Comparison of ENCODE assay signal across 14 cellular contexts in the genomic region with DNA sequence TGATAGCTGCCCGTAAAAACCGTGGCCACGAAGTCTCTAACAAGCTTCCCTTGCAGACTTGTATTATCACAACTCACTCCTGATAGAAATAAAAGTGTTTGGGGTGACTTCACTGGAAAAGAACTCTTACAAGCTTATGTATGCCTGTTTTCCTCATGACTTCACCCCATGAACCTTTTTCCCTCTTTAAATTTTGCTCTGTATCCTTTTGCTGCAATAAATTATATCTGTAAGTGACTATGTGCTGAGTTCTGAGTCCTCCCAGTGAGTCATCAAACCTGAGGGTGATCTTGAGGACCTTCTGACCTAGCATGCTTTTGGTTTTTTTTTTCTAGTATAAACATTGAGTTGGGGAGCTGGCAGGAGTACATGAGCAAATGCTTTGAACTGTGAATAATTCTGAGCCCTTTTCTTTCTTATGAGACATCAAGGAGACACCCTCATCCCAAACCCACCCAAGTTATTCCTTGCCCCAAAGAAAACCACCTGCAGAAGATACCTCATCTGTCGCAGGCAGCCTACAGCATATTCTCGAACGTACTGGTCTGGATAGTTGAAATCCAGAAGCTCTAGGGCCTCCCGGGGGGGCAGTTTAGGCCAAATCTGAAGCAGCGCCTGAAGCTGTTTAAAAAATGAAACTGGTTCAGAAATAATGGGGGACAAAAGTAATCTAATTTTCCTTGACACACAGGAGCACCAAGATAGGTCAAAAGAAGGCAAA.
DNase-seq lines count a peak whose midpoint lies in the region; ATAC-seq and TF ChIP-seq lines count a peak whose summit lies in the region.
"Had no signal": no experiment of that assay in that cellular context is flagged by ENCODE, and none has a peak within 500 bp of the region (broad histone marks: within the 10 kb centered on the region; RNA-seq: fewer than 3 reads in every experiment).

No MANE protein-coding gene starts in this region.

- no peaks in the 10 kb centered on the region for H3K27me3 ChIP-seq in ACC112 (ENCODE audit: insufficient read depth, low read length)
- no peaks in the 10 kb centered on the region for H3K27me3 ChIP-seq in esophagus squamous epithelium
- H3K27me3 ChIP-seq: heart left ventricle had no signal

- H3K36me3 ChIP-seq in ACC112 (ENCODE audit: insufficient read depth, low read length) = no peaks in the 10 kb centered on the region
- H3K36me3 ChIP-seq in esophagus squamous epithelium = peaks cover 0 to 67% (median 0%) of the 10 kb centered on the region in 3 donors

- peaks cover 32% of the 10 kb centered on the region for H3K4me1 Mint-ChIP-seq in HFFc6 (ENCODE audit: low read depth)
- H3K4me1 Mint-ChIP-seq: H9 had no signal

- intact Hi-C loops in left colon (cut with DNase I, micrococcal nuclease) = loop anchor here in 1 of 2 donors (10.0 kb wide), 1 partner anchor 220 kb away; no protein-coding TSS in a partner anchor
- intact Hi-C loops in esophagus squamous epithelium (cut with DNase I) = no loop called here

- H2AFZ ChIP-seq in ACC112 (ENCODE audit: low read length, unreplicated experiment) = no peak overlapping the region

- H3K27me3 Mint-ChIP-seq in HFFc6 (ENCODE audit: insufficient read depth) = peaks cover 1% of the 10 kb centered on the region; the same call in 1 of the 2 replicates
- H3K27me3 Mint-ChIP-seq: activated naive CD4-positive, alpha-beta T cell treated with anti-CD3 and anti-CD28 coated beads, Interleukin-2, amount 50 U/mL, for 24 hours had no signal

- in situ Hi-C loops in astrocyte of the cerebellum (cut with HindIII; ENCODE audit: low sequenced_read_pairs) = loop anchor here (25.0 kb wide), 1 partner anchor 218 kb away; no protein-coding TSS in a partner anchor

- H3K27ac ChIP-seq in ACC112 (ENCODE audit: low read depth, low read length) (peak overlapping the region; percentile 53), esophagus squamous epithelium (no peak overlapping the region)
- H3K27ac ChIP-seq: C4-2B, heart left ventricle, VCaP had no signal

- no peak for TF ChIP-seq CTCF in HFFc6 (IDR thresholded peaks at IDR 0.05)
- TF ChIP-seq CTCF in astrocyte of the cerebellum (IDR thresholded peaks at IDR 0.05; ENCODE audit: low read depth, low read length, missing control alignments) = no peak
- no peak for TF ChIP-seq CTCF in esophagus squamous epithelium (IDR thresholded peaks at IDR 0.05)

- H3K79me2 ChIP-seq in ACC112 (ENCODE audit: control insufficient read depth, insufficient read depth, low read length, unreplicated experiment) = no peaks in the 10 kb centered on the region

- H3K4me1 ChIP-seq in ACC112 (ENCODE audit: control insufficient read depth, insufficient read depth, low read length, unreplicated experiment) (peaks cover 20% of the 10 kb centered on the region), esophagus squamous epithelium (no peaks in the 10 kb centered on the region)

- WGBS in esophagus squamous epithelium, 2 donors = 84 to 86% methylated on average over 8 of the region's 8 CpGs

- H3K27ac Mint-ChIP-seq in HFFc6 = peak overlapping the region; percentile 73
- H3K27ac Mint-ChIP-seq: activated naive CD4-positive, alpha-beta T cell treated with anti-CD3 and anti-CD28 coated beads, Interleukin-2, amount 50 U/mL, for 24 hours had no signal

- peaks cover 13% of the 10 kb centered on the region for H3K36me3 Mint-ChIP-seq in HFFc6 (ENCODE audit: low read depth)

- H3K4me3 Mint-ChIP-seq in HFFc6 = peak overlapping the region; percentile 55
- H3K4me3 Mint-ChIP-seq: activated naive CD4-positive, alpha-beta T cell treated with anti-CD3 and anti-CD28 coated beads, Interleukin-2, amount 50 U/mL, for 24 hours; H9 had no signal

- TF ChIP-seq POLR2A in esophagus squamous epithelium (IDR thresholded peaks at IDR 0.05) = no peak

- H3K4me3 ChIP-seq in ACC112 (ENCODE audit: low read depth, low read length) (peak overlapping the region; percentile 40), astrocyte of the cerebellum (ENCODE audit: low read depth, low read length) (no peak overlapping the region), esophagus squamous epithelium (no peak overlapping the region)
- H3K4me3 ChIP-seq: heart left ventricle had no signal

- no peaks in the 10 kb centered on the region for H3K9me3 Mint-ChIP-seq in HFFc6
- H3K9me3 Mint-ChIP-seq: activated naive CD4-positive, alpha-beta T cell treated with anti-CD3 and anti-CD28 coated beads, Interleukin-2, amount 50 U/mL, for 24 hours had no signal

- peak; percentile 31 for ATAC-seq in left colon
- ATAC-seq: heart left ventricle had no signal

- DNase-seq in HFFc6 (peak; percentile 98), astrocyte of the cerebellum (ENCODE audit: low read depth) (peak; percentile 60), left colon (no peak), NOMO-1 treated with DMSO at 0.1 percent for 48 hours (lab: John Stamatoyannopoulos, UW; ENCODE audit: unreplicated experiment) (no peak), esophagus squamous epithelium (lab: John Stamatoyannopoulos, UW) (no peak), T-helper 2 cell (no peak)
- DNase-seq in activated T-cell treated with anti-CD3 and anti-CD28 coated beads, Interleukin-2, amount 50 U/mL, for 48 hours = no peak
- DNase-seq: H9, heart left ventricle, NCI-H526 treated with DMSO at 0.1 percent for 48 hours had no signal

- no peaks in the 10 kb centered on the region for H3K9me3 ChIP-seq in esophagus squamous epithelium

Comparison
In these comparisons a context has a peak if more than half of its experiments do, and no peak if none do; other contexts are left out.
1. DNase-seq: peak in HFFc6 (single experiment) and astrocyte of the cerebellum (single experiment); none in left colon (0 of 2), NOMO-1 treated with DMSO at 0.1 percent for 48 hours (single experiment), esophagus squamous epithelium (single experiment), T-helper 2 cell (0 of 5) and activated T-cell treated with anti-CD3 and anti-CD28 coated beads, Interleukin-2, amount 50 U/mL, for 48 hours (0 of 2).